Comparison of ENCODE assay signal across 17 cellular contexts in genomic region chr1:119375366-119375765, GRCh38.
"Had no signal": no experiment of that assay in that cellular context is flagged by ENCODE, and none has a peak within 500 bp of the region (broad histone marks: within the 10 kb centered on the region; RNA-seq: fewer than 3 reads in every experiment).

No MANE protein-coding gene starts in this region.

- ATAC-seq: effector memory CD8-positive, alpha-beta T cell; gastrocnemius medialis; left lobe of liver; natural killer cell; psoas muscle; right cardiac atrium; stimulated activated naive B cell treated with anti-CD40 and anti-IgM and Interleukin-4, amounts not matched to agents 10 μg/mL and 1 μg/mL and 100 μg/mL, for 72 hours had no signal

- DNase-seq: cortex of kidney; effector memory CD8-positive, alpha-beta T cell; foreskin fibroblast; gastrocnemius medialis; head of caudate nucleus; kidney; natural killer cell; occipital lobe; ovary; posterior cingulate gyrus; psoas muscle; right cardiac atrium; spleen; stimulated activated CD4-positive, alpha-beta T cell treated with anti-CD3 and anti-CD28 coated beads, Interleukin-2, amount 100 ng/mL, for 48 hours; stimulated activated naive B cell treated with anti-CD40 and anti-IgM and Interleukin-4, amounts not matched to agents 10 μg/mL and 1 μg/mL and 100 μg/mL, for 72 hours; upper lobe of left lung had no signal
